Comparison of ENCODE assay signal across 1 cellular context in the genomic region with DNA sequence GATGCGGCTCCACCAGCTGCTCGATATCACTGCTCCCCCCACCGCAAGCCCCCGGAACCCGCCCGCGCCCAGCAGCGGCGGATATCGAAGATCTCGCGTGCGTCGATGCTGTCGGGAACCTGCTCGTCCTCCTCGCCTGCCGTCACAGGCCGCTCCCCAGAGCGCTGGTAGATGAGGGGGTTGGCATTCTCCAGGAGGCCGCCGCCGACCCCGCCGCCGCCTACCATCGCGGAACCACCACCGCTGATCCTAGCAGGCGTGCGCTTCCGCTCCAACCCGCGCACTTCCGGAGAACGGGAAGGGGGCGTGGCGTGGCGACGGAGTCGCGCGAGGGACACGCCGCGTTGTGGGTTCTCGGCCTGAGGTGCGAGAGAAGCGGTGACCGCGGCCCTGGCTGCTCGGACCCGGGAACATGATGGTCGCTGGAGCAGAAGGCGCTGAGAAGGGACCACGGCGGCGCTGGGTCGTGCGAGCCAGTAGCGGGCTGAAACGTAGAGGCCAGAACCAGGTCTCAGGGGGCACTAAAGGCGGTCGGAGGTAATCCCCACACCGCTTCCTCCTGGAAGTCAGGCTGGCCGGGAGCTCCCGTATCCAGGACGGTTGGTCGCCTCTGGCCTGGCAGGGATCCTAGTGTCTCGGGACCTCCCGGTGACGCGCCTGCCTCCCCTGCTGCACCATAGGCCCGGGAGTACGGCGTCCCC.
TF ChIP-seq lines count a peak whose summit lies in the region.

A gene (minus strand): TSS at position 265 of the 701 bp plus-strand sequence. CDS start 38 bp downstream, at position 227.

TF ChIP-seq in WTC11, 78 proteins besides CTCF, POLR2A, EP300 and RAD21 (continued from another document and continues in another):
- TF ChIP-seq, protein P1, sequence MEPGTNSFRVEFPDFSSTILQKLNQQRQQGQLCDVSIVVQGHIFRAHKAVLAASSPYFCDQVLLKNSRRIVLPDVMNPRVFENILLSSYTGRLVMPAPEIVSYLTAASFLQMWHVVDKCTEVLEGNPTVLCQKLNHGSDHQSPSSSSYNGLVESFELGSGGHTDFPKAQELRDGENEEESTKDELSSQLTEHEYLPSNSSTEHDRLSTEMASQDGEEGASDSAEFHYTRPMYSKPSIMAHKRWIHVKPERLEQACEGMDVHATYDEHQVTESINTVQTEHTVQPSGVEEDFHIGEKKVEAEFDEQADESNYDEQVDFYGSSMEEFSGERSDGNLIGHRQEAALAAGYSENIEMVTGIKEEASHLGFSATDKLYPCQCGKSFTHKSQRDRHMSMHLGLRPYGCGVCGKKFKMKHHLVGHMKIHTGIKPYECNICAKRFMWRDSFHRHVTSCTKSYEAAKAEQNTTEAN (CRISPR knock-in tag; IDR thresholded peaks at IDR 0.05), result 0 out of 2 replicates have a peak, but pooled peaks have one; percentile 51
- TF ChIP-seq, protein P2, sequence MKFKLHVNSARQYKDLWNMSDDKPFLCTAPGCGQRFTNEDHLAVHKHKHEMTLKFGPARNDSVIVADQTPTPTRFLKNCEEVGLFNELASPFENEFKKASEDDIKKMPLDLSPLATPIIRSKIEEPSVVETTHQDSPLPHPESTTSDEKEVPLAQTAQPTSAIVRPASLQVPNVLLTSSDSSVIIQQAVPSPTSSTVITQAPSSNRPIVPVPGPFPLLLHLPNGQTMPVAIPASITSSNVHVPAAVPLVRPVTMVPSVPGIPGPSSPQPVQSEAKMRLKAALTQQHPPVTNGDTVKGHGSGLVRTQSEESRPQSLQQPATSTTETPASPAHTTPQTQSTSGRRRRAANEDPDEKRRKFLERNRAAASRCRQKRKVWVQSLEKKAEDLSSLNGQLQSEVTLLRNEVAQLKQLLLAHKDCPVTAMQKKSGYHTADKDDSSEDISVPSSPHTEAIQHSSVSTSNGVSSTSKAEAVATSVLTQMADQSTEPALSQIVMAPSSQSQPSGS (CRISPR knock-in tag; IDR thresholded peaks at IDR 0.05; ENCODE audit: borderline replicate concordance, low read depth), result no peak
- TF ChIP-seq NFE2L1 (CRISPR knock-in tag; IDR thresholded peaks at IDR 0.05) (no peak), SMAD4 (CRISPR knock-in tag; IDR thresholded peaks at IDR 0.05) (no peak), TP53 (CRISPR knock-in tag; IDR thresholded peaks at IDR 0.05) (0 out of 2 replicates have a peak, but pooled peaks have one; percentile 46), FOXK1 (CRISPR knock-in tag; IDR thresholded peaks at IDR 0.05) (peak; percentile 89), NR1H2 (CRISPR knock-in tag; IDR thresholded peaks at IDR 0.05) (no peak), ATF1 (CRISPR knock-in tag; IDR thresholded peaks at IDR 0.05) (0 out of 2 replicates have a peak, but pooled peaks have one; percentile 26), ZBTB21 (CRISPR knock-in tag; IDR thresholded peaks at IDR 0.05; ENCODE audit: borderline replicate concordance) (peak; percentile 70; the same call in 1 of the 2 replicates), CREM (CRISPR knock-in tag; IDR thresholded peaks at IDR 0.05) (0 out of 2 replicates have a peak, but pooled peaks have one; percentile 49), ZNF263 (CRISPR knock-in tag; IDR thresholded peaks at IDR 0.05; ENCODE audit: low read depth) (no peak), ZNF232 (CRISPR knock-in tag; IDR thresholded peaks at IDR 0.05) (no peak), TEAD1 (CRISPR knock-in tag; IDR thresholded peaks at IDR 0.05) (peak; percentile 29; the same call in 1 of the 2 replicates), ZNF396 (CRISPR knock-in tag; IDR thresholded peaks at IDR 0.05; ENCODE audit: borderline replicate concordance) (no peak), ETV6 (CRISPR knock-in tag; IDR thresholded peaks at IDR 0.05) (peak; percentile 81)
- TF ChIP-seq, protein P3, sequence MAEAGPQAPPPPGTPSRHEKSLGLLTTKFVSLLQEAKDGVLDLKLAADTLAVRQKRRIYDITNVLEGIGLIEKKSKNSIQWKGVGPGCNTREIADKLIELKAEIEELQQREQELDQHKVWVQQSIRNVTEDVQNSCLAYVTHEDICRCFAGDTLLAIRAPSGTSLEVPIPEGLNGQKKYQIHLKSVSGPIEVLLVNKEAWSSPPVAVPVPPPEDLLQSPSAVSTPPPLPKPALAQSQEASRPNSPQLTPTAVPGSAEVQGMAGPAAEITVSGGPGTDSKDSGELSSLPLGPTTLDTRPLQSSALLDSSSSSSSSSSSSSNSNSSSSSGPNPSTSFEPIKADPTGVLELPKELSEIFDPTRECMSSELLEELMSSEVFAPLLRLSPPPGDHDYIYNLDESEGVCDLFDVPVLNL (CRISPR knock-in tag; IDR thresholded peaks at IDR 0.05; ENCODE audit: borderline replicate concordance, low read depth), result no peak
- TF ChIP-seq, protein P4, sequence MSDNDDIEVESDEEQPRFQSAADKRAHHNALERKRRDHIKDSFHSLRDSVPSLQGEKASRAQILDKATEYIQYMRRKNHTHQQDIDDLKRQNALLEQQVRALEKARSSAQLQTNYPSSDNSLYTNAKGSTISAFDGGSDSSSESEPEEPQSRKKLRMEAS (CRISPR knock-in tag; IDR thresholded peaks at IDR 0.05), result peak; percentile 81
- TF ChIP-seq, protein P5, sequence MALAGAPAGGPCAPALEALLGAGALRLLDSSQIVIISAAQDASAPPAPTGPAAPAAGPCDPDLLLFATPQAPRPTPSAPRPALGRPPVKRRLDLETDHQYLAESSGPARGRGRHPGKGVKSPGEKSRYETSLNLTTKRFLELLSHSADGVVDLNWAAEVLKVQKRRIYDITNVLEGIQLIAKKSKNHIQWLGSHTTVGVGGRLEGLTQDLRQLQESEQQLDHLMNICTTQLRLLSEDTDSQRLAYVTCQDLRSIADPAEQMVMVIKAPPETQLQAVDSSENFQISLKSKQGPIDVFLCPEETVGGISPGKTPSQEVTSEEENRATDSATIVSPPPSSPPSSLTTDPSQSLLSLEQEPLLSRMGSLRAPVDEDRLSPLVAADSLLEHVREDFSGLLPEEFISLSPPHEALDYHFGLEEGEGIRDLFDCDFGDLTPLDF (CRISPR knock-in tag; IDR thresholded peaks at IDR 0.05), result 0 out of 2 replicates have a peak, but pooled peaks have one; percentile 63
- TF ChIP-seq, protein P6, sequence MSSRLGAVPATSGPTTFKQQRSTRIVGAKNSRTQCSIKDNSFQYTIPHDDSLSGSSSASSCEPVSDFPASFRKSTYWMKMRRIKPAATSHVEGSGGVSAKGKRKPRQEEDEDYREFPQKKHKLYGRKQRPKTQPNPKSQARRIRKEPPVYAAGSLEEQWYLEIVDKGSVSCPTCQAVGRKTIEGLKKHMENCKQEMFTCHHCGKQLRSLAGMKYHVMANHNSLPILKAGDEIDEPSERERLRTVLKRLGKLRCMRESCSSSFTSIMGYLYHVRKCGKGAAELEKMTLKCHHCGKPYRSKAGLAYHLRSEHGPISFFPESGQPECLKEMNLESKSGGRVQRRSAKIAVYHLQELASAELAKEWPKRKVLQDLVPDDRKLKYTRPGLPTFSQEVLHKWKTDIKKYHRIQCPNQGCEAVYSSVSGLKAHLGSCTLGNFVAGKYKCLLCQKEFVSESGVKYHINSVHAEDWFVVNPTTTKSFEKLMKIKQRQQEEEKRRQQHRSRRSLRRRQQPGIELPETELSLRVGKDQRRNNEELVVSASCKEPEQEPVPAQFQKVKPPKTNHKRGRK (CRISPR knock-in tag; IDR thresholded peaks at IDR 0.05; ENCODE audit: borderline replicate concordance), result no peak
- TF ChIP-seq, protein P7, sequence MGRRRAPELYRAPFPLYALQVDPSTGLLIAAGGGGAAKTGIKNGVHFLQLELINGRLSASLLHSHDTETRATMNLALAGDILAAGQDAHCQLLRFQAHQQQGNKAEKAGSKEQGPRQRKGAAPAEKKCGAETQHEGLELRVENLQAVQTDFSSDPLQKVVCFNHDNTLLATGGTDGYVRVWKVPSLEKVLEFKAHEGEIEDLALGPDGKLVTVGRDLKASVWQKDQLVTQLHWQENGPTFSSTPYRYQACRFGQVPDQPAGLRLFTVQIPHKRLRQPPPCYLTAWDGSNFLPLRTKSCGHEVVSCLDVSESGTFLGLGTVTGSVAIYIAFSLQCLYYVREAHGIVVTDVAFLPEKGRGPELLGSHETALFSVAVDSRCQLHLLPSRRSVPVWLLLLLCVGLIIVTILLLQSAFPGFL (CRISPR knock-in tag; IDR thresholded peaks at IDR 0.05; ENCODE audit: borderline replicate concordance), result no peak; the same call in 1 of the 2 replicates
- TF ChIP-seq, protein P8, sequence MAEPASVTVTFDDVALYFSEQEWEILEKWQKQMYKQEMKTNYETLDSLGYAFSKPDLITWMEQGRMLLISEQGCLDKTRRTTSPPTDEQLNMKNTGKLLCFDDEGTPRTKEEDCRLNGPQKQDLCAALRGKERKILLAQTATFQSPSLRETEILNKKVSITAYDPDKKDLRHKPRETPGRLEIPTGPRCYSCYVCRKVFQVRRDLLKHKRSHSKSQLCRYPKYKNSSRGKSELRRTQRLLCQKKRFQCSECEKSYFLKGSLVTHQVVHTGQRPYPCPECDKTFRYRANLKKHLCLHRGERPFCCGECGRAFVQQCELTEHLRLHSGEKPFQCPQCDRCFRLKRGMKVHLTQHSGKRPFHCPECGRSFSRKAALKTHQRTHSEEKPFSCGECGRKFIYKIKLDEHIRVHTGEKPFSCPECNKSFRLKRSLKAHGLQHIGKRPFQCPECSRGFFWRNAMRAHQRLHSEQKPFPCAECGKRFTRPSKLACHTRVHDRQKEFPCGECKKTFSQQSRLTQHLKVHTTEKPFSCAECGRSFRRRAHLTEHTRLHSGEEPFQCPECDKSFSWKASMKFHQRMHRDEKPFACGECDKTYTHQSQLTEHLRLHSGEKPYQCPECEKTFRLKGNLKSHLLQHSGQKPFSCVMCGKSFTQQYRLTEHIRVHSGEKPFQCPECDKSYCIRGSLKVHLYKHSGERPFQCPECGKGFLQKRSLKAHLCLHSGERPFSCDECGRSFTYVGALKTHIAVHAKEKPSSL (CRISPR knock-in tag; conservative IDR thresholded peaks at IDR 0.05), result no peak
- TF ChIP-seq, protein P9, sequence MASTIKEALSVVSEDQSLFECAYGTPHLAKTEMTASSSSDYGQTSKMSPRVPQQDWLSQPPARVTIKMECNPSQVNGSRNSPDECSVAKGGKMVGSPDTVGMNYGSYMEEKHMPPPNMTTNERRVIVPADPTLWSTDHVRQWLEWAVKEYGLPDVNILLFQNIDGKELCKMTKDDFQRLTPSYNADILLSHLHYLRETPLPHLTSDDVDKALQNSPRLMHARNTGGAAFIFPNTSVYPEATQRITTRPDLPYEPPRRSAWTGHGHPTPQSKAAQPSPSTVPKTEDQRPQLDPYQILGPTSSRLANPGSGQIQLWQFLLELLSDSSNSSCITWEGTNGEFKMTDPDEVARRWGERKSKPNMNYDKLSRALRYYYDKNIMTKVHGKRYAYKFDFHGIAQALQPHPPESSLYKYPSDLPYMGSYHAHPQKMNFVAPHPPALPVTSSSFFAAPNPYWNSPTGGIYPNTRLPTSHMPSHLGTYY (CRISPR knock-in tag; IDR thresholded peaks at IDR 0.05), result no peak
- TF ChIP-seq, protein P10, sequence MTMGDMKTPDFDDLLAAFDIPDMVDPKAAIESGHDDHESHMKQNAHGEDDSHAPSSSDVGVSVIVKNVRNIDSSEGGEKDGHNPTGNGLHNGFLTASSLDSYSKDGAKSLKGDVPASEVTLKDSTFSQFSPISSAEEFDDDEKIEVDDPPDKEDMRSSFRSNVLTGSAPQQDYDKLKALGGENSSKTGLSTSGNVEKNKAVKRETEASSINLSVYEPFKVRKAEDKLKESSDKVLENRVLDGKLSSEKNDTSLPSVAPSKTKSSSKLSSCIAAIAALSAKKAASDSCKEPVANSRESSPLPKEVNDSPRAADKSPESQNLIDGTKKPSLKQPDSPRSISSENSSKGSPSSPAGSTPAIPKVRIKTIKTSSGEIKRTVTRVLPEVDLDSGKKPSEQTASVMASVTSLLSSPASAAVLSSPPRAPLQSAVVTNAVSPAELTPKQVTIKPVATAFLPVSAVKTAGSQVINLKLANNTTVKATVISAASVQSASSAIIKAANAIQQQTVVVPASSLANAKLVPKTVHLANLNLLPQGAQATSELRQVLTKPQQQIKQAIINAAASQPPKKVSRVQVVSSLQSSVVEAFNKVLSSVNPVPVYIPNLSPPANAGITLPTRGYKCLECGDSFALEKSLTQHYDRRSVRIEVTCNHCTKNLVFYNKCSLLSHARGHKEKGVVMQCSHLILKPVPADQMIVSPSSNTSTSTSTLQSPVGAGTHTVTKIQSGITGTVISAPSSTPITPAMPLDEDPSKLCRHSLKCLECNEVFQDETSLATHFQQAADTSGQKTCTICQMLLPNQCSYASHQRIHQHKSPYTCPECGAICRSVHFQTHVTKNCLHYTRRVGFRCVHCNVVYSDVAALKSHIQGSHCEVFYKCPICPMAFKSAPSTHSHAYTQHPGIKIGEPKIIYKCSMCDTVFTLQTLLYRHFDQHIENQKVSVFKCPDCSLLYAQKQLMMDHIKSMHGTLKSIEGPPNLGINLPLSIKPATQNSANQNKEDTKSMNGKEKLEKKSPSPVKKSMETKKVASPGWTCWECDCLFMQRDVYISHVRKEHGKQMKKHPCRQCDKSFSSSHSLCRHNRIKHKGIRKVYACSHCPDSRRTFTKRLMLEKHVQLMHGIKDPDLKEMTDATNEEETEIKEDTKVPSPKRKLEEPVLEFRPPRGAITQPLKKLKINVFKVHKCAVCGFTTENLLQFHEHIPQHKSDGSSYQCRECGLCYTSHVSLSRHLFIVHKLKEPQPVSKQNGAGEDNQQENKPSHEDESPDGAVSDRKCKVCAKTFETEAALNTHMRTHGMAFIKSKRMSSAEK (CRISPR knock-in tag; IDR thresholded peaks at IDR 0.05; ENCODE audit: borderline replicate concordance), result no peak
- TF ChIP-seq, protein P11, sequence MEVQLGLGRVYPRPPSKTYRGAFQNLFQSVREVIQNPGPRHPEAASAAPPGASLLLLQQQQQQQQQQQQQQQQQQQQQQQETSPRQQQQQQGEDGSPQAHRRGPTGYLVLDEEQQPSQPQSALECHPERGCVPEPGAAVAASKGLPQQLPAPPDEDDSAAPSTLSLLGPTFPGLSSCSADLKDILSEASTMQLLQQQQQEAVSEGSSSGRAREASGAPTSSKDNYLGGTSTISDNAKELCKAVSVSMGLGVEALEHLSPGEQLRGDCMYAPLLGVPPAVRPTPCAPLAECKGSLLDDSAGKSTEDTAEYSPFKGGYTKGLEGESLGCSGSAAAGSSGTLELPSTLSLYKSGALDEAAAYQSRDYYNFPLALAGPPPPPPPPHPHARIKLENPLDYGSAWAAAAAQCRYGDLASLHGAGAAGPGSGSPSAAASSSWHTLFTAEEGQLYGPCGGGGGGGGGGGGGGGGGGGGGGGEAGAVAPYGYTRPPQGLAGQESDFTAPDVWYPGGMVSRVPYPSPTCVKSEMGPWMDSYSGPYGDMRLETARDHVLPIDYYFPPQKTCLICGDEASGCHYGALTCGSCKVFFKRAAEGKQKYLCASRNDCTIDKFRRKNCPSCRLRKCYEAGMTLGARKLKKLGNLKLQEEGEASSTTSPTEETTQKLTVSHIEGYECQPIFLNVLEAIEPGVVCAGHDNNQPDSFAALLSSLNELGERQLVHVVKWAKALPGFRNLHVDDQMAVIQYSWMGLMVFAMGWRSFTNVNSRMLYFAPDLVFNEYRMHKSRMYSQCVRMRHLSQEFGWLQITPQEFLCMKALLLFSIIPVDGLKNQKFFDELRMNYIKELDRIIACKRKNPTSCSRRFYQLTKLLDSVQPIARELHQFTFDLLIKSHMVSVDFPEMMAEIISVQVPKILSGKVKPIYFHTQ (CRISPR knock-in tag; IDR thresholded peaks at IDR 0.05), result no peak
- TF ChIP-seq, protein P12, sequence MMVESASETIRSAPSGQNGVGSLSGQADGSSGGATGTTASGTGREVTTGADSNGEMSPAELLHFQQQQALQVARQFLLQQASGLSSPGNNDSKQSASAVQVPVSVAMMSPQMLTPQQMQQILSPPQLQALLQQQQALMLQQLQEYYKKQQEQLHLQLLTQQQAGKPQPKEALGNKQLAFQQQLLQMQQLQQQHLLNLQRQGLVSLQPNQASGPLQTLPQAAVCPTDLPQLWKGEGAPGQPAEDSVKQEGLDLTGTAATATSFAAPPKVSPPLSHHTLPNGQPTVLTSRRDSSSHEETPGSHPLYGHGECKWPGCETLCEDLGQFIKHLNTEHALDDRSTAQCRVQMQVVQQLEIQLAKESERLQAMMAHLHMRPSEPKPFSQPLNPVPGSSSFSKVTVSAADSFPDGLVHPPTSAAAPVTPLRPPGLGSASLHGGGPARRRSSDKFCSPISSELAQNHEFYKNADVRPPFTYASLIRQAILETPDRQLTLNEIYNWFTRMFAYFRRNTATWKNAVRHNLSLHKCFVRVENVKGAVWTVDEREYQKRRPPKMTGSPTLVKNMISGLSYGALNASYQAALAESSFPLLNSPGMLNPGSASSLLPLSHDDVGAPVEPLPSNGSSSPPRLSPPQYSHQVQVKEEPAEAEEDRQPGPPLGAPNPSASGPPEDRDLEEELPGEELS (CRISPR knock-in tag; IDR thresholded peaks at IDR 0.05), result peak; percentile 58; the same call in 1 of the 2 replicates
